ENCODE assay signal across 1 cellular context in genomic region chr3:101567528-101568317, GRCh38.
A peak's percentile ranks its signal among the peaks of the same experiment; 100 is the strongest.
TF ChIP-seq lines count a peak whose summit lies in the region.

No MANE protein-coding gene starts in this region.

TF ChIP-seq in IMR-90, 13 proteins besides CTCF, POLR2A, EP300 and RAD21:
- TF ChIP-seq RCOR1 (IDR thresholded peaks at IDR 0.05; ENCODE audit: insufficient replicate concordance, low read length) = no peak
- peak; percentile 53 for TF ChIP-seq FOS (IDR thresholded peaks at IDR 0.05; ENCODE audit: low read depth, low read length)
